8 cellular contexts compared by ENCODE assay signal in genomic region chr5:142514196-142514595, GRCh38.
"Had no signal": no experiment of that assay in that cellular context is flagged by ENCODE, and none has a peak within 500 bp of the region (broad histone marks: within the 10 kb centered on the region; RNA-seq: fewer than 3 reads in every experiment).

No MANE protein-coding gene starts in this region.

- H3K27ac Mint-ChIP-seq: GM23338, H9, IgD-negative memory B cell had no signal

- H3K4me2 ChIP-seq: GM23338 had no signal

- H3K4me3 Mint-ChIP-seq: GM23338, H9, IgD-negative memory B cell had no signal

- H2AFZ ChIP-seq: GM23338 had no signal

- ATAC-seq: GM23338 had no signal

- H3K4me1 Mint-ChIP-seq: IgD-negative memory B cell had no signal

- FAIRE-seq: H1, H54, HTR-8/SVneo had no signal

- DNase-seq: H9, HCEC 1CT, KBM-7 had no signal

- H3K4me3 ChIP-seq: GM23338 had no signal
